8 cellular contexts compared by ENCODE assay signal in the genomic region with DNA sequence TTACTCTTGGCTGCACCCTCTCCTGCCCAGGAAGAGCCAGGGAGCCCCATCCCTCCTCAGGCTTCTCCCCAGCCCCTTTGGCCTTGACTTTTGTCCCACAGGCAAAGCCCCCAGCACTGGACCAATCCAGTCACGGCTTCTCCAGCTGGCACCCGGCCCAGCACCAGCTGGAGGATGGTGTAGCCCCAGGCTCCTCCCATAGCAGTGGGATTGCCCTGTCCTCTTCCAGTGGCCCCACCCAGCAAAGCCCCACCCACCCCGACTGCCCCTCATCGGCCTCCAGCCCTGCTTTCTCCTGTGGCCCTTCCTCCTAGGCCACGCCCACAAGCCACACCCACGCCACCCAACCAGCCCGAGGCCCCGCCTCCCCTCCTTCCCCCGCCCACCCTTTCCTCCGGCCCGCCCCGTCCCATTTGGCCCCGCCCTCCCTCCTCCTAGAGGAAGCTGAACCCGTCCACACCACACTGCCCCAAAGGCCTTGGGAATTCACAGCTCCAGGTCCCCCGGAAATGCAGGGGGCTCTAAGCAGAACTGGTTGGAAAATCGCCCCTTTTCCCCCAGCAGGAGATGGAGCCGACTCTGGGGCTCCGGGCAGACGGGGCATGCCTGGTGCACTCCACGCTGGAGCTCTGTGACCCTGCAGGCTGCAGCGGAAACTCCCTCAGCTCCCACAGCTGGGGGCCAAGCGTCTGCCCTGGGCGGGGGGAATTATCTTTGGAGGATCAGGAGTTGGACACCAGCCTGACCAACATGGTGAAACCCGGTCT. TPM values are rescaled to one million over a fixed set of nuclear protein-coding genes. Genes with fewer than 3 reads are reported as not detected.
DNase-seq lines count a peak whose midpoint lies in the region; ATAC-seq, FAIRE-seq and TF ChIP-seq lines count a peak whose summit lies in the region.

No MANE protein-coding gene starts in this region.

- ATAC-seq in esophagus mucosa (peak; percentile 53), GM19467 (IDR thresholded peaks at IDR 0.05; ENCODE audit: unreplicated experiment) (no peak)

- H3K4me1 ChIP-seq in mucosa of rectum (ENCODE audit: control insufficient read depth in 2 of 2, insufficient read depth in 2 of 2, low read length in 2 of 2) = peaks cover 6 to 17% of the 10 kb centered on the region in 2 donors

- H3K9ac ChIP-seq in mucosa of rectum (ENCODE audit: low read depth in 1 of 2, low read length in 2 of 2) = peak overlapping the region in 1 of 2 donors; percentile 54

- no peak overlapping the region for H3K4me3 ChIP-seq in WERI-Rb-1 (ENCODE audit: low read depth, low read length)
- H3K4me3 ChIP-seq in mucosa of rectum (ENCODE audit: low read length in 2 of 2) = no peak overlapping the region

- H3K27ac ChIP-seq in WERI-Rb-1 = no peak overlapping the region
- peak overlapping the region; percentile 67 to 81 for H3K27ac ChIP-seq in mucosa of rectum (ENCODE audit: low read depth in 2 of 2, low read length in 2 of 2)

- H3K9me3 ChIP-seq in WERI-Rb-1 (ENCODE audit: severe bottlenecking) (no peaks in the 10 kb centered on the region), mucosa of rectum (ENCODE audit: control insufficient read depth in 2 of 2, low read length in 2 of 2) (no peaks in the 10 kb centered on the region)

- H3K27me3 ChIP-seq in WERI-Rb-1 (ENCODE audit: insufficient read depth, low read depth, severe bottlenecking) (no peaks in the 10 kb centered on the region), mucosa of rectum (ENCODE audit: control insufficient read depth in 2 of 2, insufficient read depth in 2 of 2, low read length in 2 of 2) (no peaks in the 10 kb centered on the region)

- H3K36me3 ChIP-seq in WERI-Rb-1 = peaks cover 14% of the 10 kb centered on the region
- peaks cover 27 to 41% of the 10 kb centered on the region in 2 donors for H3K36me3 ChIP-seq in mucosa of rectum (ENCODE audit: control insufficient read depth in 2 of 2, insufficient read depth in 2 of 2, low read length in 2 of 2)

- peak; percentile 39 for DNase-seq in activated T-cell treated with anti-CD3 and anti-CD28 coated beads for 24 hours (ENCODE audit: low read depth)
- DNase-seq in activated T-cell treated with anti-CD3 and anti-CD28 coated beads, Interleukin-2, amount 50 U/mL, for 1 hour = no peak
- DNase-seq in NCI-H187 (lab: John Stamatoyannopoulos, UW) = peak; percentile 21 to 46
- peak; percentile 90 for DNase-seq in WERI-Rb-1
- DNase-seq in urothelium cell line (ENCODE audit: low spot score) = peak; percentile 85

- no peak for TF ChIP-seq CTCF in WERI-Rb-1 (IDR thresholded peaks at IDR 0.05; ENCODE audit: low read depth, low read length)

- FAIRE-seq in urothelium cell line (lab: Jason Lieb, UNC) = no peak

RNA-seq across cellular contexts. Expression of gene GET4, which starts 25.2 kb away (rescaled TPM):
- 21.6 TPM for total RNA-seq in esophagus mucosa

RNA-seq across cellular contexts. Expression of gene ADAP1, which starts 52.9 kb away (rescaled TPM):
- 5.7 TPM for total RNA-seq in esophagus mucosa
